Comparison of ENCODE assay signal across 23 cellular contexts in genomic region chr3:119679874-119680273, GRCh38. TPM values are rescaled to one million over a fixed set of nuclear protein-coding genes. Genes with fewer than 3 reads are reported as not detected.
"Had no signal": no experiment of that assay in that cellular context is flagged by ENCODE, and none has a peak within 500 bp of the region (broad histone marks: within the 10 kb centered on the region; RNA-seq: fewer than 3 reads in every experiment).

No MANE protein-coding gene starts in this region.

- FAIRE-seq: small intestine had no signal

- H3K27me3 ChIP-seq: body of pancreas, heart right ventricle, ovary, right lobe of liver, suprapubic skin, transverse colon had no signal

- H3K36me3 ChIP-seq: ovary had no signal

- H3K4me3 ChIP-seq: body of pancreas, heart right ventricle, ovary, right lobe of liver, suprapubic skin, transverse colon had no signal

- ATAC-seq: activated T-cell treated with anti-CD3 and anti-CD28 coated beads, Interleukin-2, amount 50 U/mL, for 4 hours; body of pancreas; esophagus mucosa; heart right ventricle; left ventricle myocardium superior; naive thymus-derived CD8-positive, alpha-beta T cell; right lobe of liver; stimulated activated naive CD8-positive, alpha-beta T cell treated with anti-CD3 and anti-CD28 coated beads, Interleukin-15, amount 100 ng/mL, for 72 hours had no signal

- DNase-seq: activated CD4-positive, alpha-beta T cell treated with anti-CD3 and anti-CD28 coated beads, Interleukin-2, amount 50 U/mL, for 1 hour; activated CD4-positive, CD25-positive, alpha-beta regulatory T cell treated with anti-CD3 and anti-CD28 coated beads, Interleukin-2, amount 50 U/mL, for 72 hours; activated CD8-positive, alpha-beta memory T cell treated with anti-CD3 and anti-CD28 coated beads, Interleukin-2, amount 50 U/mL, for 4 hours; activated naive CD4-positive, alpha-beta T cell treated with anti-CD3 and anti-CD28 coated beads for 36 hours; activated T-cell treated with anti-CD3 and anti-CD28 coated beads, Interleukin-2, amount 50 U/mL, for 4 hours; body of pancreas; central memory CD4-positive, alpha-beta T cell; effector CD4-positive, alpha-beta T cell; heart right ventricle; immature natural killer cell; left ventricle myocardium superior; mesenchymal stem cell; naive thymus-derived CD8-positive, alpha-beta T cell; ovary; right lobe of liver; small intestine; stimulated activated CD4-positive, alpha-beta T cell treated with anti-CD3 and anti-CD28 coated beads, Interleukin-15, amount 100 ng/mL, for 24 hours; stimulated activated CD4-positive, alpha-beta T cell treated with anti-CD3 and anti-CD28 coated beads, Interleukin-4, amount 100 ng/mL, for 1 hour; stimulated activated naive CD8-positive, alpha-beta T cell treated with anti-CD3 and anti-CD28 coated beads, Interleukin-15, amount 100 ng/mL, for 72 hours; T1000; transverse colon had no signal

- H3K9me3 ChIP-seq: body of pancreas, heart right ventricle, ovary, right lobe of liver, suprapubic skin, transverse colon had no signal

- H3K27ac ChIP-seq: body of pancreas, ovary, right lobe of liver, suprapubic skin, transverse colon had no signal

RNA-seq across cellular contexts. Expression of gene CFAP91, which starts 22.9 kb away (rescaled TPM):
- total RNA-seq: esophagus mucosa had no signal
- polyA plus RNA-seq: immature natural killer cell; naive thymus-derived CD8-positive, alpha-beta T cell had no signal
